Comparison of ENCODE assay signal across 1 cellular context in the genomic region with DNA sequence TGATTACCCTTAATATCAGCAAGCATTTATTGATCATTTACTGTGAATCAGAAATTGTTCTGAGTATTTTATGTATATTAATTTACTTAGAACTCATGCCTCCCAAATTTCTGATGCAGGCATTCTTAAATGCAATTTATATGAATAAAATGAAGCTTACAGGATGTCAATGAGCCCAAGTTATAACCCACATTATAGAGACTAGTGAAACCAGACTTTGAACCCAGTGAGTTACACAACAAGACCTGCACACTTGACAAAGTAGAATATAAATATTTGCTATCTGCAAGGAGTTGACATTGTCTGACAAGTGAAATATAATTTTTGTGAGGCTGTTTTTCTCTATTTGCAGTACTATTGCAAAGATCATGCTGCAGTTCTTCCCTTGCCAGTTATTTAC.
A peak's percentile ranks its signal among the peaks of the same experiment; 100 is the strongest.
TF ChIP-seq lines count a peak whose summit lies in the region.

No MANE protein-coding gene starts in this region.

TF ChIP-seq in HepG2, 621 proteins besides CTCF, POLR2A, EP300 and RAD21 (continued from another document):
- peak; percentile 19; the same call in 1 of the 2 replicates for TF ChIP-seq SIX1 (CRISPR knock-in tag; IDR thresholded peaks at IDR 0.05; ENCODE audit: borderline replicate concordance)
- peak; percentile 87 for TF ChIP-seq GATAD2A (CRISPR knock-in tag; IDR thresholded peaks at IDR 0.05)
- TF ChIP-seq ZNF235 (CRISPR knock-in tag; IDR thresholded peaks at IDR 0.05; ENCODE audit: borderline replicate concordance): no peak
- no peak for TF ChIP-seq ZNF333 (CRISPR knock-in tag; IDR thresholded peaks at IDR 0.05; ENCODE audit: borderline replicate concordance)
- TF ChIP-seq IRF9 (CRISPR knock-in tag; IDR thresholded peaks at IDR 0.05; ENCODE audit: borderline replicate concordance): no peak
- TF ChIP-seq ZNF232 (CRISPR knock-in tag; IDR thresholded peaks at IDR 0.05; ENCODE audit: borderline replicate concordance): no peak
- no peak for TF ChIP-seq FOXP1 (IDR thresholded peaks at IDR 0.05)
- peak; percentile 60; the same call in 1 of the 2 replicates for TF ChIP-seq FOXP1 (CRISPR knock-in tag; IDR thresholded peaks at IDR 0.05)
- TF ChIP-seq TEF (CRISPR knock-in tag; IDR thresholded peaks at IDR 0.05): peak; percentile 75; the same call in 1 of the 2 replicates
- no peak for TF ChIP-seq ZNF33B (CRISPR knock-in tag; IDR thresholded peaks at IDR 0.05)
- TF ChIP-seq ASH2L (IDR thresholded peaks at IDR 0.05; ENCODE audit: insufficient read length, low read depth, low read length): peak; percentile 38
- TF ChIP-seq KDM6A (CRISPR knock-in tag; IDR thresholded peaks at IDR 0.05; ENCODE audit: low read depth): 0 out of 2 replicates have a peak, but pooled peaks have one; percentile 27
- TF ChIP-seq, protein P1, sequence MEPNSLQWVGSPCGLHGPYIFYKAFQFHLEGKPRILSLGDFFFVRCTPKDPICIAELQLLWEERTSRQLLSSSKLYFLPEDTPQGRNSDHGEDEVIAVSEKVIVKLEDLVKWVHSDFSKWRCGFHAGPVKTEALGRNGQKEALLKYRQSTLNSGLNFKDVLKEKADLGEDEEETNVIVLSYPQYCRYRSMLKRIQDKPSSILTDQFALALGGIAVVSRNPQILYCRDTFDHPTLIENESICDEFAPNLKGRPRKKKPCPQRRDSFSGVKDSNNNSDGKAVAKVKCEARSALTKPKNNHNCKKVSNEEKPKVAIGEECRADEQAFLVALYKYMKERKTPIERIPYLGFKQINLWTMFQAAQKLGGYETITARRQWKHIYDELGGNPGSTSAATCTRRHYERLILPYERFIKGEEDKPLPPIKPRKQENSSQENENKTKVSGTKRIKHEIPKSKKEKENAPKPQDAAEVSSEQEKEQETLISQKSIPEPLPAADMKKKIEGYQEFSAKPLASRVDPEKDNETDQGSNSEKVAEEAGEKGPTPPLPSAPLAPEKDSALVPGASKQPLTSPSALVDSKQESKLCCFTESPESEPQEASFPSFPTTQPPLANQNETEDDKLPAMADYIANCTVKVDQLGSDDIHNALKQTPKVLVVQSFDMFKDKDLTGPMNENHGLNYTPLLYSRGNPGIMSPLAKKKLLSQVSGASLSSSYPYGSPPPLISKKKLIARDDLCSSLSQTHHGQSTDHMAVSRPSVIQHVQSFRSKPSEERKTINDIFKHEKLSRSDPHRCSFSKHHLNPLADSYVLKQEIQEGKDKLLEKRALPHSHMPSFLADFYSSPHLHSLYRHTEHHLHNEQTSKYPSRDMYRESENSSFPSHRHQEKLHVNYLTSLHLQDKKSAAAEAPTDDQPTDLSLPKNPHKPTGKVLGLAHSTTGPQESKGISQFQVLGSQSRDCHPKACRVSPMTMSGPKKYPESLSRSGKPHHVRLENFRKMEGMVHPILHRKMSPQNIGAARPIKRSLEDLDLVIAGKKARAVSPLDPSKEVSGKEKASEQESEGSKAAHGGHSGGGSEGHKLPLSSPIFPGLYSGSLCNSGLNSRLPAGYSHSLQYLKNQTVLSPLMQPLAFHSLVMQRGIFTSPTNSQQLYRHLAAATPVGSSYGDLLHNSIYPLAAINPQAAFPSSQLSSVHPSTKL (CRISPR knock-in tag; IDR thresholded peaks at IDR 0.05): peak; percentile 94
- TF ChIP-seq ZBTB34 (CRISPR knock-in tag; IDR thresholded peaks at IDR 0.05): no peak
- TF ChIP-seq CEBPB (IDR thresholded peaks at IDR 0.05; ENCODE audit: borderline replicate concordance, low read depth, low read length): peak; percentile 78
- no peak for TF ChIP-seq TOPORS (CRISPR knock-in tag; IDR thresholded peaks at IDR 0.05)
- peak; percentile 43; the same call in 1 of the 2 replicates for TF ChIP-seq NCOA2 (CRISPR knock-in tag; IDR thresholded peaks at IDR 0.05)
- no peak for TF ChIP-seq ELF1 (CRISPR knock-in tag; IDR thresholded peaks at IDR 0.05)
- no peak for TF ChIP-seq FOXA1 (IDR thresholded peaks at IDR 0.05)
- TF ChIP-seq FOXA1 (CRISPR knock-in tag; IDR thresholded peaks at IDR 0.05): peak; percentile 58
- no peak for TF ChIP-seq ZFP82 (CRISPR knock-in tag; IDR thresholded peaks at IDR 0.05; ENCODE audit: borderline replicate concordance)
- 0 out of 2 replicates have a peak, but pooled peaks have one; percentile 33 for TF ChIP-seq ZNF792 (CRISPR knock-in tag; IDR thresholded peaks at IDR 0.05)
- TF ChIP-seq ZFP36 (IDR thresholded peaks at IDR 0.05; ENCODE audit: borderline replicate concordance, low read depth, low read length, partially characterized antibody): no peak
- peak; percentile 63; the same call in 1 of the 2 replicates for TF ChIP-seq NCOR1 (IDR thresholded peaks at IDR 0.05; ENCODE audit: borderline replicate concordance, low read length)
- TF ChIP-seq, protein P2, sequence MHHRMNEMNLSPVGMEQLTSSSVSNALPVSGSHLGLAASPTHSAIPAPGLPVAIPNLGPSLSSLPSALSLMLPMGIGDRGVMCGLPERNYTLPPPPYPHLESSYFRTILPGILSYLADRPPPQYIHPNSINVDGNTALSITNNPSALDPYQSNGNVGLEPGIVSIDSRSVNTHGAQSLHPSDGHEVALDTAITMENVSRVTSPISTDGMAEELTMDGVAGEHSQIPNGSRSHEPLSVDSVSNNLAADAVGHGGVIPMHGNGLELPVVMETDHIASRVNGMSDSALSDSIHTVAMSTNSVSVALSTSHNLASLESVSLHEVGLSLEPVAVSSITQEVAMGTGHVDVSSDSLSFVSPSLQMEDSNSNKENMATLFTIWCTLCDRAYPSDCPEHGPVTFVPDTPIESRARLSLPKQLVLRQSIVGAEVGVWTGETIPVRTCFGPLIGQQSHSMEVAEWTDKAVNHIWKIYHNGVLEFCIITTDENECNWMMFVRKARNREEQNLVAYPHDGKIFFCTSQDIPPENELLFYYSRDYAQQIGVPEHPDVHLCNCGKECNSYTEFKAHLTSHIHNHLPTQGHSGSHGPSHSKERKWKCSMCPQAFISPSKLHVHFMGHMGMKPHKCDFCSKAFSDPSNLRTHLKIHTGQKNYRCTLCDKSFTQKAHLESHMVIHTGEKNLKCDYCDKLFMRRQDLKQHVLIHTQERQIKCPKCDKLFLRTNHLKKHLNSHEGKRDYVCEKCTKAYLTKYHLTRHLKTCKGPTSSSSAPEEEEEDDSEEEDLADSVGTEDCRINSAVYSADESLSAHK (CRISPR knock-in tag; IDR thresholded peaks at IDR 0.05; ENCODE audit: borderline replicate concordance): no peak
- TF ChIP-seq CBX1 (IDR thresholded peaks at IDR 0.05; ENCODE audit: low read depth): no peak
